ENCODE assay signal across 8 cellular contexts in the genomic region with DNA sequence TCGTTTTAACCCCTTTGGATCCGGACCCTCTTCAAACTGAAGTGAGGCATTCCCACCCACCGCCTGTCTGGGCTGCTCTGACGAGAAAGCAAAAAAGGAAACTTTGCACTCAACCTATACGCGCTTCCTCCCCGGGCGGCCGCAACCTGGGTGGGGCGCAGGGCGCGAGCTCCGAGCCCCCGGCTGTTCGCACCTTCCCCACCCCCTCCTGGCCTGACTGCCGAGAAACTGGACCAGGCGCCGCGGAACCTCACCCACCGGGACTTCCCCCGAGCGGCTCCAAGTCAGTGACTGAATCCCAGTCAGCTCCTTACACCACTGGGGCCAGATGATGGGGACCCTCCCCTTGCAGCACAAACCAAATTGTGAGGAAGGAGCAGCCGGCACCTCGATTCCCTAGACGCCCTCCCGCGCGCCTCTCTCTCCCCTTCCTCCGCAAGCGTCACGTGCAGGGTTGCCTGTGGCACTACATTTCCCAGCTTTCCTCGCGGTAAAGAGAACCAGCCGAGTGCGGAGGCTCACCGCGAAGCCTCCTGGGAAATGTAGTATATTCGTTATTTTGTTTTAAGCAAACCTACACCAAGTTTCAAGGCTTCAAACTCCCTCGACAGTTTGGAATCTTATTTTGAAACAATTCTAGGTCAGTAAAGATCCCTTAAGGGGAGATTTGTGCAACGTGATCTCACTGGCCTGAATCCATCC. TPM values are rescaled to one million over a fixed set of nuclear protein-coding genes. Genes with fewer than 3 reads are reported as not detected.
A peak's percentile ranks its signal among the peaks of the same experiment; 100 is the strongest.
DNase-seq lines count a peak whose midpoint lies in the region; ATAC-seq and TF ChIP-seq lines count a peak whose summit lies in the region.

A gene with protein sequence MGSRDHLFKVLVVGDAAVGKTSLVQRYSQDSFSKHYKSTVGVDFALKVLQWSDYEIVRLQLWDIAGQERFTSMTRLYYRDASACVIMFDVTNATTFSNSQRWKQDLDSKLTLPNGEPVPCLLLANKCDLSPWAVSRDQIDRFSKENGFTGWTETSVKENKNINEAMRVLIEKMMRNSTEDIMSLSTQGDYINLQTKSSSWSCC (minus strand): TSS at position 468 of the 702 bp plus-strand sequence. CDS start 526 bp downstream, outside the sequence.

- H3K9ac ChIP-seq in endodermal cell (ENCODE audit: extremely low read depth, low read length, poor library complexity, severe bottlenecking), result peak within 1 kb of the TSS; percentile 31
- H3K9ac ChIP-seq in mesendoderm (ENCODE audit: low read length), result peak within 1 kb of the TSS; percentile 62

- H3K4me1 ChIP-seq in CD8-positive, alpha-beta T cell (ENCODE audit: insufficient read depth, low read length), result peaks cover 33% of the 10 kb centered on the region
- H3K4me1 ChIP-seq in endodermal cell (ENCODE audit: control insufficient read depth, insufficient read depth, low read length) (no peaks in the 10 kb centered on the region), mesendoderm (ENCODE audit: control insufficient read depth, low read depth, low read length) (no peaks in the 10 kb centered on the region)

- peak within 1 kb of the TSS; percentile 81 for H3K4me3 ChIP-seq in CD8-positive, alpha-beta T cell (ENCODE audit: low read depth, low read length)
- peak within 1 kb of the TSS; percentile 84 for H3K4me3 ChIP-seq in endodermal cell (ENCODE audit: low read length)
- H3K4me3 ChIP-seq in mesendoderm (ENCODE audit: low read length), result peak within 1 kb of the TSS; percentile 53

- no peaks in the 10 kb centered on the region for H3K27me3 ChIP-seq in CD8-positive, alpha-beta T cell (ENCODE audit: insufficient read depth, low read length)
- H3K27me3 ChIP-seq in endodermal cell (ENCODE audit: control insufficient read depth, insufficient read depth, low read length, poor library complexity, severe bottlenecking) (peaks cover 36% of the 10 kb centered on the region), mesendoderm (ENCODE audit: insufficient read depth, low read length, poor library complexity) (peaks cover 3% of the 10 kb centered on the region)

- H4K8ac ChIP-seq in mesendoderm (ENCODE audit: low read depth, low read length), result no peak within 1 kb of the TSS

- no peaks in the 10 kb centered on the region for H3K79me1 ChIP-seq in mesendoderm (ENCODE audit: low read length)

- peak within 1 kb of the TSS; percentile 86 for H3K27ac ChIP-seq in CD8-positive, alpha-beta T cell (ENCODE audit: low read depth, low read length)
- H3K27ac ChIP-seq in endodermal cell (ENCODE audit: low read depth, low read length), result no peak within 1 kb of the TSS
- no peak within 1 kb of the TSS for H3K27ac ChIP-seq in mesendoderm (ENCODE audit: low read depth, low read length)

- peak within 1 kb of the TSS; percentile 84 for H3K4me2 ChIP-seq in mesendoderm (ENCODE audit: low read length)

- peak within 1 kb of the TSS; percentile 92 for H3K4me3 Mint-ChIP-seq in CD8-positive, alpha-beta T cell
- H3K4me3 Mint-ChIP-seq in endodermal cell, result peak within 1 kb of the TSS; percentile 73

- peak within 1 kb of the TSS; percentile 61 for H3K56ac ChIP-seq in mesendoderm (ENCODE audit: low read length)

- H3K23ac ChIP-seq in mesendoderm (ENCODE audit: low read length), result no peak within 1 kb of the TSS

- no peak within 1 kb of the TSS for H2BK120ac ChIP-seq in mesendoderm (ENCODE audit: low read depth, low read length)

- CTCF ChIA-PET in CD8-positive, alpha-beta T cell (lab: Charles Lee), result interaction anchor here (0.5 to 3.9 kb wide), 8 partner anchors 17 to 183 kb away, joined by 3 to 29 read pairs (median 4); partner anchors contain the start of gene NUCKS1

- H3K27me3 Mint-ChIP-seq in CD8-positive, alpha-beta T cell (ENCODE audit: low read depth), result no peaks in the 10 kb centered on the region
- peaks cover 48% of the 10 kb centered on the region for H3K27me3 Mint-ChIP-seq in endodermal cell (ENCODE audit: insufficient read depth)

- peak within 1 kb of the TSS; percentile 97 for H3K27ac Mint-ChIP-seq in CD8-positive, alpha-beta T cell
- H3K27ac Mint-ChIP-seq in endodermal cell, result no peak within 1 kb of the TSS

- peak; percentile 86 for ATAC-seq in CD8-positive, alpha-beta T cell
- peak; percentile 65 for ATAC-seq in GM19467 (IDR thresholded peaks at IDR 0.05; ENCODE audit: unreplicated experiment)

- POLR2A ChIA-PET in CD8-positive, alpha-beta T cell (lab: Charles Lee), result interaction anchor here (0.5 to 5.6 kb wide), 20 partner anchors 10 to 655 kb away, joined by 3 to 70 read pairs (median 4); partner anchors contain the start of genes ELK4, NUCKS1, PM20D1 and SLC41A1

- H3K18ac ChIP-seq in mesendoderm (ENCODE audit: low read length), result no peak within 1 kb of the TSS

- TF ChIP-seq CTCF in CD8-positive, alpha-beta T cell (IDR thresholded peaks at IDR 0.05), result no peak
- TF ChIP-seq CTCF in endodermal cell (conservative IDR thresholded peaks at IDR 0.05), result no peak

- H3K36me3 Mint-ChIP-seq in CD8-positive, alpha-beta T cell, result peaks cover 31% of the 10 kb centered on the region
- H3K36me3 Mint-ChIP-seq in endodermal cell (ENCODE audit: low read depth), result no peaks in the 10 kb centered on the region

- no peaks in the 10 kb centered on the region for H3K9me3 Mint-ChIP-seq in CD8-positive, alpha-beta T cell
- peaks cover 21% of the 10 kb centered on the region for H3K9me3 Mint-ChIP-seq in endodermal cell

- H4K5ac ChIP-seq in mesendoderm (ENCODE audit: low read length), result no peak within 1 kb of the TSS

- no peaks in the 10 kb centered on the region for H3K9me3 ChIP-seq in CD8-positive, alpha-beta T cell (ENCODE audit: low read length)
- H3K9me3 ChIP-seq in endodermal cell (ENCODE audit: control insufficient read depth, low read length), result peaks cover 12% of the 10 kb centered on the region

- intact Hi-C loops in CD8-positive, alpha-beta T cell (cut with DNase I, micrococcal nuclease), result loop anchor here (1.0 to 5.0 kb wide), 9 partner anchors 25 to 1152 kb away; partner anchors contain the start of genes NUCKS1 (in 2 of the 2), SLC41A1 (in 2 of the 2), DSTYK (in 1 of the 2) and ELK4 (in 1 of the 2)

- peak; percentile 71 to 89 (median 79) for DNase-seq in CD8-positive, alpha-beta T cell
- DNase-seq in HS-5 (ENCODE audit: low read depth) (peak; percentile 64), NOMO-1 (lab: John Stamatoyannopoulos, UW; ENCODE audit: unreplicated experiment in 2 of 2) (peak; percentile 83 to 91), endodermal cell (peak; percentile 94), mesendoderm (peak; percentile 86)
- peak; percentile 62 to 75 for DNase-seq in activated CD8-positive, alpha-beta memory T cell treated with anti-CD3 and anti-CD28 coated beads for 4 hours (ENCODE audit: low read depth in 2 of 2)
- peak; percentile 69 for DNase-seq in stimulated activated CD8-positive, alpha-beta memory T cell treated with anti-CD3 and anti-CD28 coated beads, Interleukin-12 subunit alpha, Interleukin-12 subunit beta, amount 100 ng/mL, for 4 hours (ENCODE audit: low read depth)

- no peak within 1 kb of the TSS for H2AK5ac ChIP-seq in mesendoderm (ENCODE audit: low read length)

- H2BK15ac ChIP-seq in mesendoderm (replicated peaks; ENCODE audit: low read depth), result no peak within 1 kb of the TSS

- peaks cover 2% of the 10 kb centered on the region for H3K36me3 ChIP-seq in CD8-positive, alpha-beta T cell (ENCODE audit: insufficient read depth, low read length)
- H3K36me3 ChIP-seq in endodermal cell (ENCODE audit: control insufficient read depth, insufficient read depth, low read length) (no peaks in the 10 kb centered on the region), mesendoderm (ENCODE audit: control insufficient read depth, insufficient read depth, low read length) (no peaks in the 10 kb centered on the region)

- no peak within 1 kb of the TSS for H3K4ac ChIP-seq in mesendoderm (ENCODE audit: low read depth, low read length)

- H2BK5ac ChIP-seq in mesendoderm (ENCODE audit: low read length), result no peak within 1 kb of the TSS

- 1 to 14% methylated on average over 1 to 40 of the region's 40 CpGs for WGBS in endodermal cell (ENCODE audit: insufficient coverage in 1 of 2, insufficient read length in 1 of 2), 2 experiments
- WGBS in mesendoderm (ENCODE audit: extremely low coverage, insufficient coverage, low lambda C conversion rate), result no CpG with 5 or more reads among the region's 40 CpGs

- H3K79me2 ChIP-seq in mesendoderm (ENCODE audit: control insufficient read depth, insufficient read depth, low read length), result no peaks in the 10 kb centered on the region

- peaks cover 53% of the 10 kb centered on the region for H3K4me1 Mint-ChIP-seq in CD8-positive, alpha-beta T cell (ENCODE audit: low read depth)
- H3K4me1 Mint-ChIP-seq in endodermal cell, result peaks cover 2% of the 10 kb centered on the region

RNA-seq across cellular contexts. Expression of the gene that starts here (rescaled TPM):
- 10 to 100 TPM; 14.0 to 15.9 TPM for total RNA-seq in CD8-positive, alpha-beta T cell
- 1 to 10 TPM; 5.7 to 7.2 TPM for total RNA-seq in endodermal cell
- polyA plus RNA-seq in endodermal cell (2013, experiment 1 of 2), result 6.7 TPM
- polyA plus RNA-seq in endodermal cell (2013, experiment 2 of 2), result 5.6 TPM
- polyA plus RNA-seq in mesendoderm (2013, experiment 1 of 2), result 1.9 TPM
- 2.2 TPM for polyA plus RNA-seq in mesendoderm (2013, experiment 2 of 2)
